Comparison of ENCODE assay signal across 23 cellular contexts in the genomic region with DNA sequence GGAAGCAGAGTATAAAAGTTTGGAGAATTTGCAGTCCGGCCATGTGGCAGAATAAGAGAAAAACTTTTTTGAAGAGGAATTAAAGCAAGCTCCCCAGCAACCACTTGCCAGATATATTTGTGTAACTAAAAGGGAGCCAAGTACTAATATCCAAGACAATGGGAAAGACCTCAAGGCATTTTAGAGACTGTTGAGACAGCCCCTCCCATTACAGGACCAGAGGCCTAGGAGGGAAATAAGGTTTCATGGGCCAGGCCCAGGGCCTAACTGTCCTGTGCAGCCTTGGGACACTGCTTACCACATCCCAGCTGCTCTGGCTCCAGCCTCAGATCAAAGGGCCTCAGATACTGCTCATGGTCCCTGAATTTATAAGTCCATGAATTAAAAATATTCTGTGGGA.
"Had no signal": no experiment of that assay in that cellular context is flagged by ENCODE, and none has a peak within 500 bp of the region (broad histone marks: within the 10 kb centered on the region; RNA-seq: fewer than 3 reads in every experiment).

No MANE protein-coding gene starts in this region.

- H2AFZ ChIP-seq: PC-9 had no signal

- H3K9me3 ChIP-seq: Peyer's patch, SJSA1 had no signal

- H3K4me2 ChIP-seq: KMS-11, PC-9 had no signal

- H3K4me1 ChIP-seq: Peyer's patch, SJSA1 had no signal

- ATAC-seq: K562, Right ventricle myocardium inferior had no signal

- H3K4me3 Mint-ChIP-seq: IgD-negative memory B cell had no signal

- DNase-seq: MV-4-11, NCI-H1048, NCI-H1105, NCI-H1417, NCI-H1436 treated with DMSO at 0.1 percent for 48 hours, NCI-H1694, NCI-H187 treated with DMSO at 0.1 percent for 48 hours, NCI-H2029 treated with DMSO at 0.1 percent for 48 hours, NCI-H2107, NCI-H2227 treated with DMSO at 0.1 percent for 48 hours, NCI-H524, NCI-H526 treated with DMSO at 0.1 percent for 48 hours, NCI-H774, OCI-M1, PC-9, Peyer's patch, SIG-M5 had no signal

- H3K27ac Mint-ChIP-seq: IgD-negative memory B cell had no signal

- H3K36me3 ChIP-seq: Peyer's patch, SJSA1 had no signal

- H3K9ac ChIP-seq: KMS-11 had no signal

- H3K27me3 Mint-ChIP-seq: IgD-negative memory B cell had no signal

- H3K4me3 ChIP-seq: K562, PC-9, Peyer's patch, SJSA1, SK-N-MC had no signal

- H3K27ac ChIP-seq: KMS-11, PC-9, Peyer's patch, SJSA1, SK-N-MC had no signal

- FAIRE-seq: K562 had no signal

- H3K36me3 Mint-ChIP-seq: IgD-negative memory B cell had no signal

- H3K4me1 Mint-ChIP-seq: IgD-negative memory B cell had no signal

- H3K27me3 ChIP-seq: Peyer's patch, SJSA1 had no signal
